Comparison of ENCODE assay signal across 18 cellular contexts in genomic region chr13:113118328-113119021, GRCh38. TPM values are rescaled to one million over a fixed set of nuclear protein-coding genes. Genes with fewer than 3 reads are reported as not detected.
"Had no signal": no experiment of that assay in that cellular context is flagged by ENCODE, and none has a peak within 500 bp of the region (broad histone marks: within the 10 kb centered on the region; RNA-seq: fewer than 3 reads in every experiment).

No MANE protein-coding gene starts in this region.

- H3K27me3 ChIP-seq: adrenal gland, vagina had no signal

- H3K4me3 Mint-ChIP-seq: activated CD4-positive, alpha-beta memory T cell treated with anti-CD3 and anti-CD28 coated beads for 36 hours; activated T-helper 1 cell treated with anti-CD3 and anti-CD28 coated beads, Interleukin-12 subunit alpha, Interleukin-12 subunit beta, Interleukin-2, Interleukin-4 antibody, amounts not matched to agents 30 ng/mL and 10 ng/mL and 1 ng/mL, durations not matched to agents 14 hours and 24 hours and 36 hours; effector memory CD8-positive, alpha-beta T cell; natural killer cell; stimulated activated naive CD8-positive, alpha-beta T cell treated with anti-CD3 and anti-CD28 coated beads, Interleukin-15, Interleukin-2, amounts not matched to agents 100 ng/mL and 50 ng/mL, for 24 hours had no signal

- H3K4me1 Mint-ChIP-seq: natural killer cell had no signal

- H3K27ac ChIP-seq: adrenal gland, gastroesophageal sphincter, vagina had no signal

- H3K9me3 ChIP-seq: adrenal gland, gastroesophageal sphincter, mucosa of descending colon, vagina had no signal

- H3K4me3 ChIP-seq: adrenal gland, gastroesophageal sphincter, lung, mucosa of descending colon, vagina had no signal

- H3K27ac Mint-ChIP-seq: activated CD4-positive, alpha-beta memory T cell treated with anti-CD3 and anti-CD28 coated beads for 36 hours; activated T-helper 1 cell treated with anti-CD3 and anti-CD28 coated beads, Interleukin-12 subunit alpha, Interleukin-12 subunit beta, Interleukin-2, Interleukin-4 antibody, amounts not matched to agents 30 ng/mL and 10 ng/mL and 1 ng/mL, durations not matched to agents 14 hours and 24 hours and 36 hours; effector memory CD8-positive, alpha-beta T cell; natural killer cell; stimulated activated naive CD8-positive, alpha-beta T cell treated with anti-CD3 and anti-CD28 coated beads, Interleukin-15, Interleukin-2, amounts not matched to agents 100 ng/mL and 50 ng/mL, for 24 hours had no signal

- H3K36me3 Mint-ChIP-seq: activated CD4-positive, alpha-beta memory T cell treated with anti-CD3 and anti-CD28 coated beads for 36 hours; natural killer cell had no signal

- H3K4me1 ChIP-seq: adrenal gland had no signal

- H3K27me3 Mint-ChIP-seq: activated CD4-positive, alpha-beta memory T cell treated with anti-CD3 and anti-CD28 coated beads for 36 hours had no signal

- H3K9me3 Mint-ChIP-seq: activated CD4-positive, alpha-beta memory T cell treated with anti-CD3 and anti-CD28 coated beads for 36 hours; activated T-helper 1 cell treated with anti-CD3 and anti-CD28 coated beads, Interleukin-12 subunit alpha, Interleukin-12 subunit beta, Interleukin-2, Interleukin-4 antibody, amounts not matched to agents 30 ng/mL and 10 ng/mL and 1 ng/mL, durations not matched to agents 14 hours and 24 hours and 36 hours; effector memory CD8-positive, alpha-beta T cell; natural killer cell; stimulated activated naive CD8-positive, alpha-beta T cell treated with anti-CD3 and anti-CD28 coated beads, Interleukin-15, Interleukin-2, amounts not matched to agents 100 ng/mL and 50 ng/mL, for 24 hours had no signal

- H3K36me3 ChIP-seq: adrenal gland, gastroesophageal sphincter, vagina had no signal

- DNase-seq: activated CD4-positive, alpha-beta memory T cell treated with anti-CD3 and anti-CD28 coated beads for 36 hours; activated naive CD4-positive, alpha-beta T cell treated with anti-CD3 and anti-CD28 coated beads, Interleukin-2, amount 50 U/mL, for 16 hours; central memory CD4-positive, alpha-beta T cell; effector memory CD8-positive, alpha-beta T cell; mucosa of descending colon; natural killer cell; stimulated activated CD4-positive, alpha-beta T cell treated with anti-CD3 and anti-CD28 coated beads, Interleukin-15, amount 100 ng/mL, for 24 hours; stimulated activated CD4-positive, alpha-beta T cell treated with anti-CD3 and anti-CD28 coated beads, Interleukin-4, amount 100 ng/mL, for 24 hours had no signal

RNA-seq across cellular contexts. Expression of gene F10, which starts 4.1 kb away (rescaled TPM):
- total RNA-seq: activated CD4-positive, alpha-beta memory T cell treated with anti-CD3 and anti-CD28 coated beads for 36 hours; activated T-helper 1 cell treated with anti-CD3 and anti-CD28 coated beads, Interleukin-12 subunit alpha, Interleukin-12 subunit beta, Interleukin-2, Interleukin-4 antibody, amounts not matched to agents 30 ng/mL and 10 ng/mL and 1 ng/mL, durations not matched to agents 14 hours and 24 hours and 36 hours; natural killer cell; T-helper 2 cell treated with Interferon-gamma antibody and Interleukin-4, amounts not matched to agents 100 ng/mL and 5 ng/mL, for 36 hours had no signal

RNA-seq across cellular contexts. Expression of gene F7, which starts 12.9 kb away (rescaled TPM):
- total RNA-seq: activated T-helper 1 cell treated with anti-CD3 and anti-CD28 coated beads, Interleukin-12 subunit alpha, Interleukin-12 subunit beta, Interleukin-2, Interleukin-4 antibody, amounts not matched to agents 30 ng/mL and 10 ng/mL and 1 ng/mL, durations not matched to agents 14 hours and 24 hours and 36 hours; T-helper 2 cell treated with Interferon-gamma antibody and Interleukin-4, amounts not matched to agents 100 ng/mL and 5 ng/mL, for 36 hours; vagina had no signal

RNA-seq across cellular contexts. Expression of gene PROZ, which starts 40.0 kb away (rescaled TPM):
- total RNA-seq: activated CD4-positive, alpha-beta memory T cell treated with anti-CD3 and anti-CD28 coated beads for 36 hours; activated T-helper 1 cell treated with anti-CD3 and anti-CD28 coated beads, Interleukin-12 subunit alpha, Interleukin-12 subunit beta, Interleukin-2, Interleukin-4 antibody, amounts not matched to agents 30 ng/mL and 10 ng/mL and 1 ng/mL, durations not matched to agents 14 hours and 24 hours and 36 hours; adrenal gland; epithelial cell of proximal tubule; gastroesophageal sphincter; kidney epithelial cell; lung; mucosa of descending colon; omental fat pad; vagina had no signal
- polyA plus RNA-seq: adrenal gland, lung had no signal
